In the genomic region with DNA sequence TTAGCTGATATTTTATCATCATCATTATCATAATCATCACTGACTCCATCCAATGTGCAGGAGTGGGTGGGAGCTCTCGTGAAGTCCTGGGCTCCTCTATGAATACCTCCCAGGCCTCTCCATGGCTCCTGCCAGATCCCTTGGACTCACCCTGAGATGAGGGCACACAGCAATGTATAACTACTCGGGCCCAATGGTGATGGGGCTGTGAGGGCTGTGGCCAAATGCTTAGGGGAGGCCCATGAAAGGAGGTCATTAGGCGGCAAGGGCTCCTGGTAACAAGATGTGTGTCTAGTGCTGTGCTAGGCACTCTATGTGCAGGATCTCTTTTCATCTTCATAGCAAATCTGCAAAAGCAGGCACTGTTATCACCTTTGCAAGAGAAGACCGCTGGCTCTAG, we compare ENCODE assay signal across 24 cellular contexts.
"Had no signal": no experiment of that assay in that cellular context is flagged by ENCODE, and none has a peak within 500 bp of the region (broad histone marks: within the 10 kb centered on the region; RNA-seq: fewer than 3 reads in every experiment).

No MANE protein-coding gene starts in this region.

- H3K36me3 ChIP-seq: heart right ventricle, left ventricle myocardium inferior, stomach, thyroid gland, transverse colon, upper lobe of right lung had no signal

- H3K27me3 ChIP-seq: testis, thyroid gland, transverse colon, upper lobe of right lung had no signal

- H3K9me3 ChIP-seq: heart right ventricle, left ventricle myocardium inferior, psoas muscle, testis, thyroid gland, transverse colon, upper lobe of right lung had no signal

- H3K27ac ChIP-seq: heart right ventricle, hepatocyte, left ventricle myocardium inferior, parathyroid adenoma, psoas muscle, skin epidermis, stomach, testis, thyroid gland, transverse colon, upper lobe of right lung had no signal

- H3K9ac ChIP-seq: parathyroid adenoma had no signal

- H3K4me1 ChIP-seq: heart right ventricle, left ventricle myocardium inferior, parathyroid adenoma, psoas muscle, stomach, testis, thyroid gland, transverse colon, upper lobe of right lung had no signal

- H2AFZ ChIP-seq: hepatocyte, parathyroid adenoma had no signal

- DNase-seq: heart right ventricle; kidney; left ventricle myocardium inferior; mesendoderm; naive thymus-derived CD4-positive, alpha-beta T cell; nucleus accumbens; psoas muscle; stimulated activated CD4-positive, alpha-beta T cell treated with anti-CD3 and anti-CD28 coated beads, Interleukin-12 subunit alpha, Interleukin-12 subunit beta, amount 100 ng/mL, for 4 hours; stimulated activated CD4-positive, alpha-beta T cell treated with anti-CD3 and anti-CD28 coated beads, Interleukin-15, amount 100 ng/mL, for 24 hours; stimulated activated CD4-positive, alpha-beta T cell treated with anti-CD3 and anti-CD28 coated beads, Interleukin-2, amount 100 ng/mL, for 24 hours; stimulated activated CD4-positive, alpha-beta T cell treated with anti-CD3 and anti-CD28 coated beads, Interleukin-4, amount 100 ng/mL, for 1 hour; stimulated activated naive B cell treated with anti-CD40 and anti-IgM and Interleukin-4, amounts not matched to agents 10 μg/mL and 1 μg/mL and 100 μg/mL, for 72 hours; stimulated activated naive CD8-positive, alpha-beta T cell treated with anti-CD3 and anti-CD28 coated beads, Interleukin-15, Interleukin-2, amounts not matched to agents 100 U/mL and 50 U/mL, for 24 hours; stomach; testis; thyroid gland; transverse colon; upper lobe of right lung had no signal

- H3K4me3 ChIP-seq: heart right ventricle, hepatocyte, left ventricle myocardium inferior, lung, psoas muscle, skin epidermis, stomach, testis, thyroid gland, transverse colon, upper lobe of right lung had no signal

- H3K4me2 ChIP-seq: hepatocyte had no signal

- ATAC-seq: heart right ventricle; naive thymus-derived CD4-positive, alpha-beta T cell; natural killer cell treated with Interleukin-12 subunit alpha and Interleukin-12 subunit beta and Interleukin-15 and Interleukin-18, amount 100 ng/mL, for 72 hours; psoas muscle; sciatic nerve; stimulated activated naive B cell treated with anti-CD40 and anti-IgM and Interleukin-4, amounts not matched to agents 10 μg/mL and 1 μg/mL and 100 μg/mL, for 72 hours; stimulated activated naive CD8-positive, alpha-beta T cell treated with anti-CD3 and anti-CD28 coated beads, Interleukin-15, Interleukin-2, amounts not matched to agents 100 U/mL and 50 U/mL, for 24 hours; upper lobe of right lung had no signal
